In genomic region chr2:7929276-7929675, GRCh38 we compare ENCODE assay signal across 13 cellular contexts.
DNase-seq lines count a peak whose midpoint lies in the region; ATAC-seq and TF ChIP-seq lines count a peak whose summit lies in the region.
"Had no signal": no experiment of that assay in that cellular context is flagged by ENCODE, and none has a peak within 500 bp of the region (broad histone marks: within the 10 kb centered on the region; RNA-seq: fewer than 3 reads in every experiment).

No MANE protein-coding gene starts in this region.

- POLR2A ChIA-PET in activated CD4-positive, alpha-beta T cell treated with anti-CD3 and anti-CD28 coated beads for 36 hours (lab: Charles Lee), result no interaction called here

- peaks cover 35% of the 10 kb centered on the region for H3K4me1 Mint-ChIP-seq in activated CD4-positive, alpha-beta T cell treated with anti-CD3 and anti-CD28 coated beads for 36 hours
- H3K4me1 Mint-ChIP-seq in activated T-helper 2 cell treated with anti-CD3 and anti-CD28 coated beads, Interferon-gamma antibody, Interleukin-2, Interleukin-4, amounts not matched to agents 10 μg/mL and 5 μg/mL and 100 μg/mL, durations not matched to agents 14 hours and 24 hours and 36 hours (ENCODE audit: low read depth), result peaks cover 37% of the 10 kb centered on the region
- H3K4me1 Mint-ChIP-seq: CD4-positive, CD25-positive, alpha-beta regulatory T cell had no signal

- H3K9me3 ChIP-seq in prostate gland, result no peaks in the 10 kb centered on the region

- no peak for DNase-seq in activated CD4-positive, alpha-beta T cell treated with anti-CD3 and anti-CD28 coated beads for 36 hours
- no peak for DNase-seq in activated CD4-positive, alpha-beta T cell treated with anti-CD3 and anti-CD28 coated beads for 48 hours
- DNase-seq in NCI-H446 treated with DMSO at 0.1 percent for 48 hours (lab: John Stamatoyannopoulos, UW) (peak; percentile 79), prostate gland (ENCODE audit: low spot score) (no peak), NCI-H2196 (lab: John Stamatoyannopoulos, UW; ENCODE audit: unreplicated experiment) (no peak)
- DNase-seq in activated T-helper 2 cell treated with anti-CD3 and anti-CD28 coated beads, Interferon-gamma antibody, Interleukin-2, Interleukin-4, amounts not matched to agents 10 μg/mL and 5 μg/mL and 100 μg/mL, durations not matched to agents 14 hours and 24 hours and 36 hours (ENCODE audit: low spot score), result no peak
- DNase-seq: ACHN; CD4-positive, CD25-positive, alpha-beta regulatory T cell; DMS79 had no signal

- H3K27me3 Mint-ChIP-seq in activated CD4-positive, alpha-beta T cell treated with anti-CD3 and anti-CD28 coated beads for 36 hours, result no peaks in the 10 kb centered on the region
- H3K27me3 Mint-ChIP-seq in activated T-helper 2 cell treated with anti-CD3 and anti-CD28 coated beads, Interferon-gamma antibody, Interleukin-2, Interleukin-4, amounts not matched to agents 10 μg/mL and 5 μg/mL and 100 μg/mL, durations not matched to agents 14 hours and 24 hours and 36 hours (ENCODE audit: low read depth), result no peaks in the 10 kb centered on the region

- no peak for TF ChIP-seq POLR2A in prostate gland (IDR thresholded peaks at IDR 0.05)

- H3K36me3 Mint-ChIP-seq in activated CD4-positive, alpha-beta T cell treated with anti-CD3 and anti-CD28 coated beads for 36 hours (ENCODE audit: low read depth), result peaks cover 26% of the 10 kb centered on the region
- H3K36me3 Mint-ChIP-seq in activated T-helper 2 cell treated with anti-CD3 and anti-CD28 coated beads, Interferon-gamma antibody, Interleukin-2, Interleukin-4, amounts not matched to agents 10 μg/mL and 5 μg/mL and 100 μg/mL, durations not matched to agents 14 hours and 24 hours and 36 hours (ENCODE audit: low read depth), result peaks cover 48% of the 10 kb centered on the region
- H3K36me3 Mint-ChIP-seq: CD4-positive, CD25-positive, alpha-beta regulatory T cell had no signal

- peaks cover 10% of the 10 kb centered on the region for H3K9me3 Mint-ChIP-seq in activated CD4-positive, alpha-beta T cell treated with anti-CD3 and anti-CD28 coated beads for 36 hours (ENCODE audit: low read depth)
- H3K9me3 Mint-ChIP-seq in activated T-helper 2 cell treated with anti-CD3 and anti-CD28 coated beads, Interferon-gamma antibody, Interleukin-2, Interleukin-4, amounts not matched to agents 10 μg/mL and 5 μg/mL and 100 μg/mL, durations not matched to agents 14 hours and 24 hours and 36 hours, result peaks cover 32% of the 10 kb centered on the region

- ATAC-seq in activated CD4-positive, alpha-beta T cell treated with anti-CD3 and anti-CD28 coated beads for 36 hours, result no peak
- ATAC-seq in GM19023 (IDR thresholded peaks at IDR 0.05; ENCODE audit: unreplicated experiment), result no peak
- ATAC-seq: HCT116 had no signal

- H3K4me1 ChIP-seq in prostate gland (replicated peaks), result no peaks in the 10 kb centered on the region

- no peak overlapping the region for H3K4me3 ChIP-seq in prostate gland
- H3K4me3 ChIP-seq: BLaER1 treated with 17β-estradiol and CSF1 and Interleukin-3, amounts not matched to agents 10 nM and 100 nM had no signal

- WGBS in prostate gland, result 69% methylated on average over 9 of the region's 9 CpGs

- H3K36me3 ChIP-seq in prostate gland, result no peaks in the 10 kb centered on the region
- H3K36me3 ChIP-seq: BLaER1 treated with 17β-estradiol and CSF1 and Interleukin-3, amounts not matched to agents 10 nM and 100 nM had no signal

- CTCF ChIA-PET in activated CD4-positive, alpha-beta T cell treated with anti-CD3 and anti-CD28 coated beads for 36 hours (lab: Charles Lee), result interaction anchor here (0.5 kb wide), 1 partner anchor 88 kb away, joined by 3 read pairs; no protein-coding TSS in a partner anchor

- H3K27me3 ChIP-seq in prostate gland (replicated peaks; ENCODE audit: insufficient read depth), result no peaks in the 10 kb centered on the region
- H3K27me3 ChIP-seq: BLaER1 treated with 17β-estradiol and CSF1 and Interleukin-3, amounts not matched to agents 10 nM and 100 nM had no signal

- no peak for TF ChIP-seq CTCF in prostate gland (IDR thresholded peaks at IDR 0.05)

- intact Hi-C loops in activated CD4-positive, alpha-beta T cell treated with anti-CD3 and anti-CD28 coated beads for 36 hours (cut with DNase I, micrococcal nuclease), result no loop called here
- intact Hi-C loops in activated T-helper 2 cell treated with anti-CD3 and anti-CD28 coated beads, Interferon-gamma antibody, Interleukin-2, Interleukin-4, amounts not matched to agents 10 μg/mL and 5 μg/mL and 100 μg/mL, durations not matched to agents 14 hours and 24 hours and 36 hours (cut with micrococcal nuclease), result no loop called here
- intact Hi-C loops in prostate gland (cut with DNase I), result no loop called here

- peak overlapping the region; percentile 49 for H3K27ac Mint-ChIP-seq in activated CD4-positive, alpha-beta T cell treated with anti-CD3 and anti-CD28 coated beads for 36 hours
- peak overlapping the region; percentile 29 for H3K27ac Mint-ChIP-seq in activated T-helper 2 cell treated with anti-CD3 and anti-CD28 coated beads, Interferon-gamma antibody, Interleukin-2, Interleukin-4, amounts not matched to agents 10 μg/mL and 5 μg/mL and 100 μg/mL, durations not matched to agents 14 hours and 24 hours and 36 hours
- H3K27ac Mint-ChIP-seq: CD4-positive, CD25-positive, alpha-beta regulatory T cell had no signal

- H3K4me3 Mint-ChIP-seq in activated CD4-positive, alpha-beta T cell treated with anti-CD3 and anti-CD28 coated beads for 36 hours, result no peak overlapping the region
- H3K4me3 Mint-ChIP-seq in activated T-helper 2 cell treated with anti-CD3 and anti-CD28 coated beads, Interferon-gamma antibody, Interleukin-2, Interleukin-4, amounts not matched to agents 10 μg/mL and 5 μg/mL and 100 μg/mL, durations not matched to agents 14 hours and 24 hours and 36 hours (ENCODE audit: low read depth), result no peak overlapping the region
- H3K4me3 Mint-ChIP-seq: CD4-positive, CD25-positive, alpha-beta regulatory T cell had no signal

- no peak overlapping the region for H3K27ac ChIP-seq in prostate gland
- H3K27ac ChIP-seq: BLaER1 treated with 17β-estradiol and CSF1 and Interleukin-3, amounts not matched to agents 10 nM and 100 nM; HL-60 had no signal
